23 cellular contexts compared by ENCODE assay signal in genomic region chr7:97578225-97578624, GRCh38.
"Had no signal": no experiment of that assay in that cellular context is flagged by ENCODE, and none has a peak within 500 bp of the region (broad histone marks: within the 10 kb centered on the region; RNA-seq: fewer than 3 reads in every experiment).

No MANE protein-coding gene starts in this region.

- H3K27ac ChIP-seq: colonic mucosa, coronary artery, dorsolateral prefrontal cortex, epithelial cell of prostate, esophagus muscularis mucosa, esophagus squamous epithelium, foreskin keratinocyte, gastrocnemius medialis, gastroesophageal sphincter, heart left ventricle, heart right ventricle had no signal

- H3K4me1 ChIP-seq: colonic mucosa, esophagus muscularis mucosa, esophagus squamous epithelium, foreskin keratinocyte, gastrocnemius medialis, gastroesophageal sphincter, heart left ventricle, heart right ventricle had no signal

- H3K4me3 ChIP-seq: colonic mucosa, coronary artery, dorsolateral prefrontal cortex, esophagus muscularis mucosa, esophagus squamous epithelium, gastrocnemius medialis, gastroesophageal sphincter, heart left ventricle, heart right ventricle had no signal

- H3K27me3 ChIP-seq: colonic mucosa, dorsolateral prefrontal cortex, esophagus muscularis mucosa, esophagus squamous epithelium, foreskin keratinocyte, gastrocnemius medialis, gastroesophageal sphincter, heart left ventricle, heart right ventricle had no signal

- DNase-seq: colonic mucosa; cortex of kidney; dermis blood vessel endothelial cell; dorsolateral prefrontal cortex; effector CD4-positive, alpha-beta T cell; effector CD8-positive, alpha-beta T cell; effector memory CD4-positive, alpha-beta T cell; effector memory CD8-positive, alpha-beta T cell; endodermal cell; erythroblast; esophagus squamous epithelium; foreskin fibroblast; foreskin keratinocyte; foreskin melanocyte; gastrocnemius medialis; glutamatergic neuron; head of caudate nucleus; heart left ventricle; heart right ventricle had no signal

- H3K9me3 ChIP-seq: colonic mucosa, esophagus squamous epithelium, gastrocnemius medialis, gastroesophageal sphincter had no signal

- H3K36me3 ChIP-seq: colonic mucosa, esophagus muscularis mucosa, esophagus squamous epithelium, gastrocnemius medialis, gastroesophageal sphincter, heart left ventricle, heart right ventricle had no signal
